In the genomic region with DNA sequence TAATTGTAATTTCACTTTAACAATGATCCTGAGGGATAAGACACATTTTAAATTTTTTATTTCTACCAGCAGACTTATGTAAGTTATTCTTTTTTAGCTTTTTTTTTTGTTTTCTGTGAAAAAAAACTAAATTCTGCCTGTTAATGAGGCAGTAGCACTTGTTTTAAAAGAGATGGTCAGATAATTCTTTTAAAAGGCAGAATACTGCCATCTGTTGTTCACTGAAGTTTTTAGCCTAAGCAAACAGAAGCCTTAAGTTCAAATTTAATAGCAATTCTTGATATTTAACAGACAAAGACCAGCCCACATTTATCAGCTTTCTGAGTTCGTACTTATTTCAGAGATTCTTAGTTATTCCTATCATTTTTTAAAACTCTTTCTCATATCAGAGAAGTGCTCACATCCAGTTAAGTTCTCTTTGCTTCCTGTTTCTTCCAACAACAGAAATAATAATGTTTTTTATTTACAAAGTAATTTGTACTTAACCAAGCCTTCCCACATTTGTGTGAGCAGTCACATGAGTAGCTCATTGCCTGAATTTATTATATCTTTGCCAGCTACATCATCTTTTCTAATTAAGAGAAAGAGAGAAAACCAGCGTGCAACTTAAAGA, we compare ENCODE assay signal across 8 cellular contexts.
A peak's percentile ranks its signal among the peaks of the same experiment; 100 is the strongest.
DNase-seq lines count a peak whose midpoint lies in the region; ATAC-seq and TF ChIP-seq lines count a peak whose summit lies in the region.

No MANE protein-coding gene starts in this region.

- H3K4me1 Mint-ChIP-seq in activated naive CD4-positive, alpha-beta T cell treated with anti-CD3 and anti-CD28 coated beads, Interleukin-2, amount 10 ng/mL, durations not matched to agents 7 days and 5 days: no peaks in the 10 kb centered on the region

- intact Hi-C loops in upper lobe of right lung (cut with DNase I): no loop called here

- CTCF ChIA-PET in activated naive CD4-positive, alpha-beta T cell treated with anti-CD3 and anti-CD28 coated beads, Interleukin-2, amount 10 ng/mL, durations not matched to agents 7 days and 5 days (lab: Charles Lee): interaction anchor here (1.1 kb wide), 1 partner anchor 12 kb away, joined by 3 read pairs; no protein-coding TSS in a partner anchor

- no peaks in the 10 kb centered on the region for H3K36me3 ChIP-seq in Loucy (ENCODE audit: insufficient read depth, low read length)
- no peaks in the 10 kb centered on the region for H3K36me3 ChIP-seq in upper lobe of right lung

- H3K4me3 Mint-ChIP-seq in activated naive CD4-positive, alpha-beta T cell treated with anti-CD3 and anti-CD28 coated beads, Interleukin-2, amount 10 ng/mL, durations not matched to agents 7 days and 5 days: no peak overlapping the region

- no peak overlapping the region for H3K4me2 ChIP-seq in Loucy (ENCODE audit: low read depth, low read length, poor library complexity, severe bottlenecking)

- no peaks in the 10 kb centered on the region for H3F3A ChIP-seq in Loucy (ENCODE audit: low read depth)

- H3K79me2 ChIP-seq in Loucy (ENCODE audit: insufficient read depth, low read length): no peaks in the 10 kb centered on the region

- no peak overlapping the region for H3K9ac ChIP-seq in Loucy (ENCODE audit: low read depth, low read length, poor library complexity, severe bottlenecking)

- no peaks in the 10 kb centered on the region for H3K27me3 Mint-ChIP-seq in activated naive CD4-positive, alpha-beta T cell treated with anti-CD3 and anti-CD28 coated beads, Interleukin-2, amount 10 ng/mL, durations not matched to agents 7 days and 5 days

- H3K9me3 ChIP-seq in Loucy (ENCODE audit: insufficient read depth, low read depth, low read length): no peaks in the 10 kb centered on the region
- no peaks in the 10 kb centered on the region for H3K9me3 ChIP-seq in upper lobe of right lung

- no peaks in the 10 kb centered on the region for H3K9me3 Mint-ChIP-seq in activated naive CD4-positive, alpha-beta T cell treated with anti-CD3 and anti-CD28 coated beads, Interleukin-2, amount 10 ng/mL, durations not matched to agents 7 days and 5 days

- TF ChIP-seq CTCF in Loucy (conservative IDR thresholded peaks at IDR 0.05; ENCODE audit: low read length): peak; percentile 66
- TF ChIP-seq CTCF in upper lobe of right lung (IDR thresholded peaks at IDR 0.05): peak; percentile 48

- ATAC-seq in upper lobe of right lung: no peak

- no peak overlapping the region for H3K27ac ChIP-seq in upper lobe of right lung

- H4K20me1 ChIP-seq in Loucy (ENCODE audit: insufficient read depth, low read length, poor library complexity, severe bottlenecking): no peaks in the 10 kb centered on the region

- H3K27me3 ChIP-seq in Loucy (ENCODE audit: insufficient read depth, low read length, poor library complexity, severe bottlenecking) (no peaks in the 10 kb centered on the region), upper lobe of right lung (no peaks in the 10 kb centered on the region)

- H3K9me2 ChIP-seq in Loucy (replicated peaks; ENCODE audit: low read depth, low read length): no peaks in the 10 kb centered on the region

- peak; percentile 51 for DNase-seq in Ammon's horn (ENCODE audit: low spot score)
- DNase-seq in amniotic epithelial cell (ENCODE audit: low read depth): peak; percentile 61
- peak; percentile 19 for DNase-seq in iPS-NIHi7 (ENCODE audit: extremely low spot score)
- DNase-seq in upper lobe of right lung: no peak
- DNase-seq in HPDE6-E6E7 (ENCODE audit: extremely low spot score): no peak
- no peak for DNase-seq in stimulated activated CD4-positive, alpha-beta T cell treated with anti-CD3 and anti-CD28 coated beads, Interleukin-2, amount 100 ng/mL, for 48 hours
- no peak for DNase-seq in activated naive CD4-positive, alpha-beta T cell treated with anti-CD3 and anti-CD28 coated beads, Interleukin-2, amount 10 ng/mL, durations not matched to agents 7 days and 5 days

- no peak overlapping the region for H3K27ac Mint-ChIP-seq in activated naive CD4-positive, alpha-beta T cell treated with anti-CD3 and anti-CD28 coated beads, Interleukin-2, amount 10 ng/mL, durations not matched to agents 7 days and 5 days

- no peaks in the 10 kb centered on the region for H3K36me3 Mint-ChIP-seq in activated naive CD4-positive, alpha-beta T cell treated with anti-CD3 and anti-CD28 coated beads, Interleukin-2, amount 10 ng/mL, durations not matched to agents 7 days and 5 days

- H3K4me3 ChIP-seq in Loucy (ENCODE audit: low read length, poor library complexity, severe bottlenecking) (no peak overlapping the region), upper lobe of right lung (no peak overlapping the region)

- H3K4me1 ChIP-seq in Loucy (ENCODE audit: insufficient read depth, low read length, poor library complexity, severe bottlenecking) (no peaks in the 10 kb centered on the region), upper lobe of right lung (no peaks in the 10 kb centered on the region)

- no peak overlapping the region; the same call in 1 of the 2 replicates for H2AFZ ChIP-seq in Loucy (ENCODE audit: low read length)

Comparison
In these comparisons a context has a peak if more than half of its experiments do, and no peak if none do; other contexts are left out.
1. DNase-seq: peak in Ammon's horn (single experiment), amniotic epithelial cell (single experiment) and iPS-NIHi7 (single experiment); none in upper lobe of right lung (single experiment), HPDE6-E6E7 (single experiment), stimulated activated CD4-positive, alpha-beta T cell treated with anti-CD3 and anti-CD28 coated beads, Interleukin-2, amount 100 ng/mL, for 48 hours (0 of 2) and activated naive CD4-positive, alpha-beta T cell treated with anti-CD3 and anti-CD28 coated beads, Interleukin-2, amount 10 ng/mL, durations not matched to agents 7 days and 5 days (single experiment).